1 cellular context compared by ENCODE assay signal in the genomic region with DNA sequence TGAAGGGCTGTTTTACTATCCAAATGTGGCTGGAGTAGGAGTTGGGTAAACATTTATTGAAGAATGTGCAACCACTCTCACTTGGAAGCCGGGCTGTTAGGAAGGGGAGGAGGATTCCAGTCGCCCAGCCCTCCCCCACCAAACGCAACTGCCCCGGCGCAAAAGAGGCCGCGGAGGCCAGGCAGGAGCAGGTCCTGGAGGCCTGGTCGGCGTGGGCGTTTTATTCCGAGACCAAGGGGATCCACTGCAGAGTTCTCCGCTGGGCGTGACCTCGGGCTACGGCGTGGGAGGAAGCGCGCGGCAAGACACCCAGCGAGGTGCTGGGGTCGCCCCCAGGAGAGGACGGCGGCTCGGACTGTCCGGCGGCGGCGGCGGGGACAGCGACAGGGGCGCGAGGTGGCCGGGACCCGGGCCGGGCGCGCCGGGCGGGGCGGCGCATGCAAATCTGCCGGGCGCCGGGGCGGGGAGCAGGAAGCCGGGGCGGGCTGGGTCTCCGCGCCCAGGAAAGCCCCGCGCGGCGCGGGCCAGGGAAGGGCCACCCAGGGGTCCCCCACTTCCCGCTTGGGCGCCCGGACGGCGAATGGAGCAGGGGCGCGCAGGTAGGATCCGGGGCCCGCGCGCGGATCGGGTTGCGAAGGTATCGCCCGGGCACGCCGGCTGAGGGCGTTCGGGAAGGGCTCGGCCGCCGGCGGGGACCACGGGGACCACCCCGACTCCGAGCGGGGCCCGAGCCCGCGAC.
TF ChIP-seq lines count a peak whose summit lies in the region.

A gene (plus strand): TSS at position 553 of the 739 bp plus-strand sequence. CDS start 26,230 bp downstream, outside the sequence.

TF ChIP-seq in HepG2, 621 proteins besides CTCF, POLR2A, EP300 and RAD21 (continued from another document and continues in another):
- TF ChIP-seq, protein P1, sequence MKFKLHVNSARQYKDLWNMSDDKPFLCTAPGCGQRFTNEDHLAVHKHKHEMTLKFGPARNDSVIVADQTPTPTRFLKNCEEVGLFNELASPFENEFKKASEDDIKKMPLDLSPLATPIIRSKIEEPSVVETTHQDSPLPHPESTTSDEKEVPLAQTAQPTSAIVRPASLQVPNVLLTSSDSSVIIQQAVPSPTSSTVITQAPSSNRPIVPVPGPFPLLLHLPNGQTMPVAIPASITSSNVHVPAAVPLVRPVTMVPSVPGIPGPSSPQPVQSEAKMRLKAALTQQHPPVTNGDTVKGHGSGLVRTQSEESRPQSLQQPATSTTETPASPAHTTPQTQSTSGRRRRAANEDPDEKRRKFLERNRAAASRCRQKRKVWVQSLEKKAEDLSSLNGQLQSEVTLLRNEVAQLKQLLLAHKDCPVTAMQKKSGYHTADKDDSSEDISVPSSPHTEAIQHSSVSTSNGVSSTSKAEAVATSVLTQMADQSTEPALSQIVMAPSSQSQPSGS (CRISPR knock-in tag; IDR thresholded peaks at IDR 0.05): peak; percentile 79
- TF ChIP-seq FOXP1 (IDR thresholded peaks at IDR 0.05) (no peak), FOXP1 (CRISPR knock-in tag; IDR thresholded peaks at IDR 0.05) (peak; percentile 59; the same call in 1 of the 2 replicates), TMF1 (CRISPR knock-in tag; IDR thresholded peaks at IDR 0.05; ENCODE audit: low read depth) (0 out of 2 replicates have a peak, but pooled peaks have one; percentile 76), ZFX (CRISPR knock-in tag; IDR thresholded peaks at IDR 0.05; ENCODE audit: low read depth) (peak; percentile 96), ZNF230 (CRISPR knock-in tag; IDR thresholded peaks at IDR 0.05) (no peak), ZNF33B (CRISPR knock-in tag; IDR thresholded peaks at IDR 0.05) (no peak; the same call in 1 of the 2 replicates), ZNF563 (CRISPR knock-in tag; IDR thresholded peaks at IDR 0.05) (peak; percentile 85; the same call in 1 of the 2 replicates), ZNF879 (CRISPR knock-in tag; IDR thresholded peaks at IDR 0.05) (no peak), ZNF644 (CRISPR knock-in tag; IDR thresholded peaks at IDR 0.05; ENCODE audit: low read depth) (peak; percentile 70; the same call in 1 of the 2 replicates), ZFAT (CRISPR knock-in tag; conservative IDR thresholded peaks at IDR 0.05) (no peak), HNF4A (CRISPR knock-in tag; IDR thresholded peaks at IDR 0.05) (peak; percentile 18; the same call in 1 of the 2 replicates), ZNF850 (CRISPR knock-in tag; conservative IDR thresholded peaks at IDR 0.05) (no peak), MIXL1 (CRISPR knock-in tag; IDR thresholded peaks at IDR 0.05) (peak; percentile 84), MYNN (CRISPR knock-in tag; IDR thresholded peaks at IDR 0.05; ENCODE audit: low read depth) (no peak), ZC3H4 (CRISPR knock-in tag; IDR thresholded peaks at IDR 0.05; ENCODE audit: borderline replicate concordance) (no peak), ZNF737 (CRISPR knock-in tag; IDR thresholded peaks at IDR 0.05; ENCODE audit: borderline replicate concordance) (no peak), ATM (IDR thresholded peaks at IDR 0.05; ENCODE audit: borderline replicate concordance) (no peak), ZNF121 (CRISPR knock-in tag; IDR thresholded peaks at IDR 0.05) (peak; percentile 46; the same call in 1 of the 2 replicates), ZNF317 (CRISPR knock-in tag; IDR thresholded peaks at IDR 0.05) (0 out of 2 replicates have a peak, but pooled peaks have one; percentile 58), ZNF205 (CRISPR knock-in tag; IDR thresholded peaks at IDR 0.05) (no peak; the same call in 1 of the 2 replicates), ADNP (CRISPR knock-in tag; IDR thresholded peaks at IDR 0.05) (no peak), NFE2L1 (CRISPR knock-in tag; IDR thresholded peaks at IDR 0.05; ENCODE audit: borderline replicate concordance) (no peak), ZNF768 (CRISPR knock-in tag; IDR thresholded peaks at IDR 0.05) (0 out of 2 replicates have a peak, but pooled peaks have one; percentile 47), TBL1XR1 (IDR thresholded peaks at IDR 0.05; ENCODE audit: borderline replicate concordance, low read length, partially characterized antibody) (peak; percentile 60), ZNF101 (CRISPR knock-in tag; IDR thresholded peaks at IDR 0.05; ENCODE audit: borderline replicate concordance, low read depth) (no peak), MTF2 (CRISPR knock-in tag; IDR thresholded peaks at IDR 0.05; ENCODE audit: borderline replicate concordance) (no peak), RFX5 (IDR thresholded peaks at IDR 0.05; ENCODE audit: low read depth, low read length) (no peak), TEAD2 (CRISPR knock-in tag; IDR thresholded peaks at IDR 0.05) (no peak), ZSCAN30 (CRISPR knock-in tag; IDR thresholded peaks at IDR 0.05) (no peak; the same call in 1 of the 2 replicates), ZNF883 (CRISPR knock-in tag; IDR thresholded peaks at IDR 0.05; ENCODE audit: not compliant biosample characterization) (no peak), KLF13 (CRISPR knock-in tag; IDR thresholded peaks at IDR 0.05) (no peak), ZNF354B (CRISPR knock-in tag; IDR thresholded peaks at IDR 0.05) (no peak), ZSCAN12 (CRISPR knock-in tag; IDR thresholded peaks at IDR 0.05) (no peak), ISX (CRISPR knock-in tag; conservative IDR thresholded peaks at IDR 0.05) (no peak), KMT2A (CRISPR knock-in tag; IDR thresholded peaks at IDR 0.05) (peak; percentile 56), CHD4 (IDR thresholded peaks at IDR 0.05; ENCODE audit: borderline replicate concordance, low read length) (peak; percentile 4; the same call in 1 of the 2 replicates), BCL6 (CRISPR knock-in tag; IDR thresholded peaks at IDR 0.05) (peak; percentile 86)
- TF ChIP-seq, protein P2, sequence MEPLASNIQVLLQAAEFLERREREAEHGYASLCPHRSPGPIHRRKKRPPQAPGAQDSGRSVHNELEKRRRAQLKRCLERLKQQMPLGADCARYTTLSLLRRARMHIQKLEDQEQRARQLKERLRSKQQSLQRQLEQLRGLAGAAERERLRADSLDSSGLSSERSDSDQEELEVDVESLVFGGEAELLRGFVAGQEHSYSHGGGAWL (CRISPR knock-in tag; IDR thresholded peaks at IDR 0.05): peak; percentile 89
- TF ChIP-seq, protein P3, sequence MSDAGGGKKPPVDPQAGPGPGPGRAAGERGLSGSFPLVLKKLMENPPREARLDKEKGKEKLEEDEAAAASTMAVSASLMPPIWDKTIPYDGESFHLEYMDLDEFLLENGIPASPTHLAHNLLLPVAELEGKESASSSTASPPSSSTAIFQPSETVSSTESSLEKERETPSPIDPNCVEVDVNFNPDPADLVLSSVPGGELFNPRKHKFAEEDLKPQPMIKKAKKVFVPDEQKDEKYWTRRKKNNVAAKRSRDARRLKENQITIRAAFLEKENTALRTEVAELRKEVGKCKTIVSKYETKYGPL (CRISPR knock-in tag; IDR thresholded peaks at IDR 0.05): peak; percentile 34; the same call in 1 of the 2 replicates
- TF ChIP-seq, protein P4, sequence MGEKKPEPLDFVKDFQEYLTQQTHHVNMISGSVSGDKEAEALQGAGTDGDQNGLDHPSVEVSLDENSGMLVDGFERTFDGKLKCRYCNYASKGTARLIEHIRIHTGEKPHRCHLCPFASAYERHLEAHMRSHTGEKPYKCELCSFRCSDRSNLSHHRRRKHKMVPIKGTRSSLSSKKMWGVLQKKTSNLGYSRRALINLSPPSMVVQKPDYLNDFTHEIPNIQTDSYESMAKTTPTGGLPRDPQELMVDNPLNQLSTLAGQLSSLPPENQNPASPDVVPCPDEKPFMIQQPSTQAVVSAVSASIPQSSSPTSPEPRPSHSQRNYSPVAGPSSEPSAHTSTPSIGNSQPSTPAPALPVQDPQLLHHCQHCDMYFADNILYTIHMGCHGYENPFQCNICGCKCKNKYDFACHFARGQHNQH (CRISPR knock-in tag; IDR thresholded peaks at IDR 0.05): peak; percentile 70; the same call in 1 of the 2 replicates
- TF ChIP-seq, protein P5, sequence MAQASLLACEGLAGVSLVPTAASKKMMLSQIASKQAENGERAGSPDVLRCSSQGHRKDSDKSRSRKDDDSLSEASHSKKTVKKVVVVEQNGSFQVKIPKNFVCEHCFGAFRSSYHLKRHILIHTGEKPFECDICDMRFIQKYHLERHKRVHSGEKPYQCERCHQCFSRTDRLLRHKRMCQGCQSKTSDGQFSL (CRISPR knock-in tag; IDR thresholded peaks at IDR 0.05): peak; percentile 85
- TF ChIP-seq, protein P6, sequence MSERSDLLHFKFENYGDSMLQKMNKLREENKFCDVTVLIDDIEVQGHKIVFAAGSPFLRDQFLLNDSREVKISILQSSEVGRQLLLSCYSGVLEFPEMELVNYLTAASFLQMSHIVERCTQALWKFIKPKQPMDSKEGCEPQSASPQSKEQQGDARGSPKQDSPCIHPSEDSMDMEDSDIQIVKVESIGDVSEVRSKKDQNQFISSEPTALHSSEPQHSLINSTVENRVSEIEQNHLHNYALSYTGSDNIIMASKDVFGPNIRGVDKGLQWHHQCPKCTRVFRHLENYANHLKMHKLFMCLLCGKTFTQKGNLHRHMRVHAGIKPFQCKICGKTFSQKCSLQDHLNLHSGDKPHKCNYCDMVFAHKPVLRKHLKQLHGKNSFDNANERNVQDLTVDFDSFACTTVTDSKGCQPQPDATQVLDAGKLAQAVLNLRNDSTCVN (CRISPR knock-in tag; IDR thresholded peaks at IDR 0.05; ENCODE audit: borderline replicate concordance): no peak
- TF ChIP-seq, protein P7, sequence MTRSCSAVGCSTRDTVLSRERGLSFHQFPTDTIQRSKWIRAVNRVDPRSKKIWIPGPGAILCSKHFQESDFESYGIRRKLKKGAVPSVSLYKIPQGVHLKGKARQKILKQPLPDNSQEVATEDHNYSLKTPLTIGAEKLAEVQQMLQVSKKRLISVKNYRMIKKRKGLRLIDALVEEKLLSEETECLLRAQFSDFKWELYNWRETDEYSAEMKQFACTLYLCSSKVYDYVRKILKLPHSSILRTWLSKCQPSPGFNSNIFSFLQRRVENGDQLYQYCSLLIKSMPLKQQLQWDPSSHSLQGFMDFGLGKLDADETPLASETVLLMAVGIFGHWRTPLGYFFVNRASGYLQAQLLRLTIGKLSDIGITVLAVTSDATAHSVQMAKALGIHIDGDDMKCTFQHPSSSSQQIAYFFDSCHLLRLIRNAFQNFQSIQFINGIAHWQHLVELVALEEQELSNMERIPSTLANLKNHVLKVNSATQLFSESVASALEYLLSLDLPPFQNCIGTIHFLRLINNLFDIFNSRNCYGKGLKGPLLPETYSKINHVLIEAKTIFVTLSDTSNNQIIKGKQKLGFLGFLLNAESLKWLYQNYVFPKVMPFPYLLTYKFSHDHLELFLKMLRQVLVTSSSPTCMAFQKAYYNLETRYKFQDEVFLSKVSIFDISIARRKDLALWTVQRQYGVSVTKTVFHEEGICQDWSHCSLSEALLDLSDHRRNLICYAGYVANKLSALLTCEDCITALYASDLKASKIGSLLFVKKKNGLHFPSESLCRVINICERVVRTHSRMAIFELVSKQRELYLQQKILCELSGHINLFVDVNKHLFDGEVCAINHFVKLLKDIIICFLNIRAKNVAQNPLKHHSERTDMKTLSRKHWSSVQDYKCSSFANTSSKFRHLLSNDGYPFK (CRISPR knock-in tag; IDR thresholded peaks at IDR 0.05; ENCODE audit: borderline replicate concordance): 0 out of 2 replicates have a peak, but pooled peaks have one; percentile 23
- TF ChIP-seq, protein P8, sequence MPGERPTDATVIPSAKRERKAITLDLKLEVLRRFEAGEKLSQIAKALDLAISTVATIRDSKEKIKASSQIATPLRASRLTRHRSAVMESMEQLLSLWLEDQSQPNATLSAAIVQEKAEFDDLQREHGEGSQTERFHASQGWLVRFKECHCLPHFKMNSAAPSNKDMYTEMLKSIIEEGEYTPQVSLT (CRISPR knock-in tag; IDR thresholded peaks at IDR 0.05; ENCODE audit: borderline replicate concordance, low read depth): no peak
- TF ChIP-seq, protein P9, sequence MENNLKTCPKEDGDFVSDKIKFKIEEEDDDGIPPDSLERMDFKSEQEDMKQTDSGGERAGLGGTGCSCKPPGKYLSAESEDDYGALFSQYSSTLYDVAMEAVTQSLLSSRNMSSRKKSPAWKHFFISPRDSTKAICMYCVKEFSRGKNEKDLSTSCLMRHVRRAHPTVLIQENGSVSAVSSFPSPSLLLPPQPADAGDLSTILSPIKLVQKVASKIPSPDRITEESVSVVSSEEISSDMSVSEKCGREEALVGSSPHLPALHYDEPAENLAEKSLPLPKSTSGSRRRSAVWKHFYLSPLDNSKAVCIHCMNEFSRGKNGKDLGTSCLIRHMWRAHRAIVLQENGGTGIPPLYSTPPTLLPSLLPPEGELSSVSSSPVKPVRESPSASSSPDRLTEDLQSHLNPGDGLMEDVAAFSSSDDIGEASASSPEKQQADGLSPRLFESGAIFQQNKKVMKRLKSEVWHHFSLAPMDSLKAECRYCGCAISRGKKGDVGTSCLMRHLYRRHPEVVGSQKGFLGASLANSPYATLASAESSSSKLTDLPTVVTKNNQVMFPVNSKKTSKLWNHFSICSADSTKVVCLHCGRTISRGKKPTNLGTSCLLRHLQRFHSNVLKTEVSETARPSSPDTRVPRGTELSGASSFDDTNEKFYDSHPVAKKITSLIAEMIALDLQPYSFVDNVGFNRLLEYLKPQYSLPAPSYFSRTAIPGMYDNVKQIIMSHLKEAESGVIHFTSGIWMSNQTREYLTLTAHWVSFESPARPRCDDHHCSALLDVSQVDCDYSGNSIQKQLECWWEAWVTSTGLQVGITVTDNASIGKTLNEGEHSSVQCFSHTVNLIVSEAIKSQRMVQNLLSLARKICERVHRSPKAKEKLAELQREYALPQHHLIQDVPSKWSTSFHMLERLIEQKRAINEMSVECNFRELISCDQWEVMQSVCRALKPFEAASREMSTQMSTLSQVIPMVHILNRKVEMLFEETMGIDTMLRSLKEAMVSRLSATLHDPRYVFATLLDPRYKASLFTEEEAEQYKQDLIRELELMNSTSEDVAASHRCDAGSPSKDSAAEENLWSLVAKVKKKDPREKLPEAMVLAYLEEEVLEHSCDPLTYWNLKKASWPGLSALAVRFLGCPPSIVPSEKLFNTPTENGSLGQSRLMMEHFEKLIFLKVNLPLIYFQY (CRISPR knock-in tag; IDR thresholded peaks at IDR 0.05; ENCODE audit: borderline replicate concordance): 0 out of 2 replicates have a peak, but pooled peaks have one; percentile 44
- TF ChIP-seq, protein P10, sequence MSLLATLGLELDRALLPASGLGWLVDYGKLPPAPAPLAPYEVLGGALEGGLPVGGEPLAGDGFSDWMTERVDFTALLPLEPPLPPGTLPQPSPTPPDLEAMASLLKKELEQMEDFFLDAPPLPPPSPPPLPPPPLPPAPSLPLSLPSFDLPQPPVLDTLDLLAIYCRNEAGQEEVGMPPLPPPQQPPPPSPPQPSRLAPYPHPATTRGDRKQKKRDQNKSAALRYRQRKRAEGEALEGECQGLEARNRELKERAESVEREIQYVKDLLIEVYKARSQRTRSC (CRISPR knock-in tag; IDR thresholded peaks at IDR 0.05; ENCODE audit: low read depth): 0 out of 2 replicates have a peak, but pooled peaks have one; percentile 88
